Comparison of ENCODE assay signal across 2 cellular contexts in the genomic region with DNA sequence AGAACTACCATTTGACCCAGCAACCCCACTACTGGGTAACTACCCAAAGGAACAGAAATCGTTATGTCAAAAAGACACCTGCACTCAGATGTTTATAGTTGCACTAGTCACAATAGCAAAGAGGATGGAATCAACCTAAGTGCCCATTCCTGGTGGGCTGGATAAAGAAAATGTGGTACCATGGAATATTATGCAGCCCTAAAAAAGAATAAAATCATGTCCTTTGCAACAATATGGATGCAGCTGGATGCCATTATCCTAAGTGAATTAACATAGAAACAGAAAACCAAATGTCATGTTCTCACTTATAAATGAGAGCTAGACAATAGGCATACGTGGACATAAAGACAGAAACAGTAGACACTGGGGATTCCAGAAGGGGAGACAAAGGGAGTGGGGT.
TF ChIP-seq lines count a peak whose summit lies in the region.

No MANE protein-coding gene starts in this region.

TF ChIP-seq in A549, 52 proteins besides CTCF, POLR2A, EP300 and RAD21:
- TF ChIP-seq NR3C1 (IDR thresholded peaks at IDR 0.05) (no peak), FOSB (CRISPR knock-in tag; IDR thresholded peaks at IDR 0.05) (peak; percentile 52; the same call in 1 of the 2 replicates), TFCP2L1 (CRISPR knock-in tag; IDR thresholded peaks at IDR 0.05) (no peak), POLR2AphosphoS2 (conservative IDR thresholded peaks at IDR 0.05; ENCODE audit: low read length) (no peak), HEYL (CRISPR knock-in tag; IDR thresholded peaks at IDR 0.05) (no peak), HOXA7 (CRISPR knock-in tag; IDR thresholded peaks at IDR 0.05) (0 out of 2 replicates have a peak, but pooled peaks have one; percentile 52), CEBPB (IDR thresholded peaks at IDR 0.05) (no peak), NPAS2 (CRISPR knock-in tag; IDR thresholded peaks at IDR 0.05; ENCODE audit: borderline replicate concordance) (no peak), KDM1A (IDR thresholded peaks at IDR 0.05; ENCODE audit: low read depth) (peak; percentile 64; the same call in 1 of the 2 replicates)
- TF ChIP-seq, protein P1, sequence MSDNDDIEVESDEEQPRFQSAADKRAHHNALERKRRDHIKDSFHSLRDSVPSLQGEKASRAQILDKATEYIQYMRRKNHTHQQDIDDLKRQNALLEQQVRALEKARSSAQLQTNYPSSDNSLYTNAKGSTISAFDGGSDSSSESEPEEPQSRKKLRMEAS (IDR thresholded peaks at IDR 0.05) = no peak

TF ChIP-seq in GM12878, 131 proteins besides CTCF, POLR2A, EP300 and RAD21:
- TF ChIP-seq MEF2A (IDR thresholded peaks at IDR 0.05; ENCODE audit: insufficient read depth, low read depth, low read length) = no peak
- TF ChIP-seq ZNF217 (IDR thresholded peaks at IDR 0.05) = peak; percentile 32; the same call in 1 of the 2 replicates
